In the genomic region with DNA sequence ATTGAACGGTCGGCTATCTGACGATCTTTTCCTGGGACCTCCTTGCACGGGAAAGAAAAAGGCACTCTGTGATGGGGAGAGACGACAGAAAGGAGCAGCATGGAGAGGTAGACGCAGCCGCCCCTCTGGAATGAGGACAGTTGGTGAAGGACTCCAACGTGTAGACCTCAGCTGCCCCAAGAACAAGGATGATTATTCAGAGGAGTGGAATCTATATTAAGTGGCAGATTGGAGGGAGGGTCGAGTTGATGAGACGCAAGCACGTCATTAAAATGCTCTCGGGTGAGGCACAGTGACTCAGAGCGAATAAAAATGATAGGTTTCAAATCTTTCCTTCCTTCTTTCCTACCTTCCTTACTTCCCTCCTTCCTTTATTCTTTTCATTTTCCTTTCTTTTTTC, we compare ENCODE assay signal across 2 cellular contexts.
TF ChIP-seq lines count a peak whose summit lies in the region.

No MANE protein-coding gene starts in this region.

TF ChIP-seq in GM23338, 12 proteins besides CTCF, POLR2A, EP300 and RAD21:
- TF ChIP-seq, protein P1, sequence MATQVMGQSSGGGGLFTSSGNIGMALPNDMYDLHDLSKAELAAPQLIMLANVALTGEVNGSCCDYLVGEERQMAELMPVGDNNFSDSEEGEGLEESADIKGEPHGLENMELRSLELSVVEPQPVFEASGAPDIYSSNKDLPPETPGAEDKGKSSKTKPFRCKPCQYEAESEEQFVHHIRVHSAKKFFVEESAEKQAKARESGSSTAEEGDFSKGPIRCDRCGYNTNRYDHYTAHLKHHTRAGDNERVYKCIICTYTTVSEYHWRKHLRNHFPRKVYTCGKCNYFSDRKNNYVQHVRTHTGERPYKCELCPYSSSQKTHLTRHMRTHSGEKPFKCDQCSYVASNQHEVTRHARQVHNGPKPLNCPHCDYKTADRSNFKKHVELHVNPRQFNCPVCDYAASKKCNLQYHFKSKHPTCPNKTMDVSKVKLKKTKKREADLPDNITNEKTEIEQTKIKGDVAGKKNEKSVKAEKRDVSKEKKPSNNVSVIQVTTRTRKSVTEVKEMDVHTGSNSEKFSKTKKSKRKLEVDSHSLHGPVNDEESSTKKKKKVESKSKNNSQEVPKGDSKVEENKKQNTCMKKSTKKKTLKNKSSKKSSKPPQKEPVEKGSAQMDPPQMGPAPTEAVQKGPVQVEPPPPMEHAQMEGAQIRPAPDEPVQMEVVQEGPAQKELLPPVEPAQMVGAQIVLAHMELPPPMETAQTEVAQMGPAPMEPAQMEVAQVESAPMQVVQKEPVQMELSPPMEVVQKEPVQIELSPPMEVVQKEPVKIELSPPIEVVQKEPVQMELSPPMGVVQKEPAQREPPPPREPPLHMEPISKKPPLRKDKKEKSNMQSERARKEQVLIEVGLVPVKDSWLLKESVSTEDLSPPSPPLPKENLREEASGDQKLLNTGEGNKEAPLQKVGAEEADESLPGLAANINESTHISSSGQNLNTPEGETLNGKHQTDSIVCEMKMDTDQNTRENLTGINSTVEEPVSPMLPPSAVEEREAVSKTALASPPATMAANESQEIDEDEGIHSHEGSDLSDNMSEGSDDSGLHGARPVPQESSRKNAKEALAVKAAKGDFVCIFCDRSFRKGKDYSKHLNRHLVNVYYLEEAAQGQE (IDR thresholded peaks at IDR 0.05; ENCODE audit: unreplicated experiment) = no peak
- no peak for TF ChIP-seq EZH2phosphoT487 (IDR thresholded peaks at IDR 0.05; ENCODE audit: unreplicated experiment)
- TF ChIP-seq CREB1 (CRISPR knock-in tag; IDR thresholded peaks at IDR 0.05; ENCODE audit: low read depth) = no peak
- TF ChIP-seq ZNF114 (CRISPR knock-in tag; IDR thresholded peaks at IDR 0.05) = no peak
- TF ChIP-seq EZH2 (IDR thresholded peaks at IDR 0.05; ENCODE audit: low read depth, unreplicated experiment) = no peak
- TF ChIP-seq ZNF331 (CRISPR knock-in tag; IDR thresholded peaks at IDR 0.05; ENCODE audit: low read depth) = no peak
- TF ChIP-seq POLR2AphosphoS5 (IDR thresholded peaks at IDR 0.05; ENCODE audit: low read depth) = no peak

TF ChIP-seq in H1, 55 proteins besides CTCF, POLR2A, EP300 and RAD21:
- TF ChIP-seq NRF1 (IDR thresholded peaks at IDR 0.05; ENCODE audit: low read depth, low read length) = no peak
- TF ChIP-seq CBX8 (IDR thresholded peaks at IDR 0.05; ENCODE audit: borderline replicate concordance, low read depth, low read length) = no peak
- TF ChIP-seq POU5F1 (IDR thresholded peaks at IDR 0.05; ENCODE audit: low read depth, low read length) = no peak
- TF ChIP-seq BCL11A (IDR thresholded peaks at IDR 0.05; ENCODE audit: low read depth in 2 of 2, low read length in 2 of 2) = no peak
- TF ChIP-seq SP4 (IDR thresholded peaks at IDR 0.05; ENCODE audit: low read length) = no peak
- TF ChIP-seq, protein P2, sequence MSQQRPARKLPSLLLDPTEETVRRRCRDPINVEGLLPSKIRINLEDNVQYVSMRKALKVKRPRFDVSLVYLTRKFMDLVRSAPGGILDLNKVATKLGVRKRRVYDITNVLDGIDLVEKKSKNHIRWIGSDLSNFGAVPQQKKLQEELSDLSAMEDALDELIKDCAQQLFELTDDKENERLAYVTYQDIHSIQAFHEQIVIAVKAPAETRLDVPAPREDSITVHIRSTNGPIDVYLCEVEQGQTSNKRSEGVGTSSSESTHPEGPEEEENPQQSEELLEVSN (IDR thresholded peaks at IDR 0.05) = no peak
- TF ChIP-seq JUN (IDR thresholded peaks at IDR 0.05; ENCODE audit: low read depth, low read length) = no peak
- TF ChIP-seq PHF8 (conservative IDR thresholded peaks at IDR 0.05; ENCODE audit: low read depth, low read length) = no peak
- TF ChIP-seq CBX5 (IDR thresholded peaks at IDR 0.05; ENCODE audit: low read depth, low read length) = no peak
- TF ChIP-seq, protein P3, sequence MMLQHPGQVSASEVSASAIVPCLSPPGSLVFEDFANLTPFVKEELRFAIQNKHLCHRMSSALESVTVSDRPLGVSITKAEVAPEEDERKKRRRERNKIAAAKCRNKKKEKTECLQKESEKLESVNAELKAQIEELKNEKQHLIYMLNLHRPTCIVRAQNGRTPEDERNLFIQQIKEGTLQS (IDR thresholded peaks at IDR 0.05; ENCODE audit: insufficient read depth, low read depth, low read length) = no peak
- TF ChIP-seq TEAD4 (IDR thresholded peaks at IDR 0.05; ENCODE audit: low read depth, low read length) = no peak
- TF ChIP-seq CEBPB (IDR thresholded peaks at IDR 0.05; ENCODE audit: low read depth, low read length) = no peak
- TF ChIP-seq, protein P4, sequence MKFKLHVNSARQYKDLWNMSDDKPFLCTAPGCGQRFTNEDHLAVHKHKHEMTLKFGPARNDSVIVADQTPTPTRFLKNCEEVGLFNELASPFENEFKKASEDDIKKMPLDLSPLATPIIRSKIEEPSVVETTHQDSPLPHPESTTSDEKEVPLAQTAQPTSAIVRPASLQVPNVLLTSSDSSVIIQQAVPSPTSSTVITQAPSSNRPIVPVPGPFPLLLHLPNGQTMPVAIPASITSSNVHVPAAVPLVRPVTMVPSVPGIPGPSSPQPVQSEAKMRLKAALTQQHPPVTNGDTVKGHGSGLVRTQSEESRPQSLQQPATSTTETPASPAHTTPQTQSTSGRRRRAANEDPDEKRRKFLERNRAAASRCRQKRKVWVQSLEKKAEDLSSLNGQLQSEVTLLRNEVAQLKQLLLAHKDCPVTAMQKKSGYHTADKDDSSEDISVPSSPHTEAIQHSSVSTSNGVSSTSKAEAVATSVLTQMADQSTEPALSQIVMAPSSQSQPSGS (IDR thresholded peaks at IDR 0.05; ENCODE audit: low read length) = no peak
- no peak for TF ChIP-seq HDAC2 (IDR thresholded peaks at IDR 0.05; ENCODE audit: borderline replicate concordance in 1 of 2, low read depth in 2 of 2, low read length in 2 of 2)
- no peak for TF ChIP-seq EGR1 (IDR thresholded peaks at IDR 0.05; ENCODE audit: borderline replicate concordance, low read depth, low read length)
- TF ChIP-seq RBBP5 (IDR thresholded peaks at IDR 0.05; ENCODE audit: borderline replicate concordance, low read depth, low read length) = no peak
- TF ChIP-seq SRF (IDR thresholded peaks at IDR 0.05; ENCODE audit: low read depth, low read length) = no peak
- TF ChIP-seq GTF2F1 (IDR thresholded peaks at IDR 0.05; ENCODE audit: borderline replicate concordance, low read depth, low read length) = no peak
- no peak for TF ChIP-seq POLR2AphosphoS5 (IDR thresholded peaks at IDR 0.05; ENCODE audit: low read depth, low read length)
- no peak for TF ChIP-seq ZNF274 (IDR thresholded peaks at IDR 0.05; ENCODE audit: borderline replicate concordance, extremely low read depth, low read length)
